In genomic region chr9:110319781-110320180, GRCh38 we compare ENCODE assay signal across 29 cellular contexts. TPM values are rescaled to one million over a fixed set of nuclear protein-coding genes. Genes with fewer than 3 reads are reported as not detected.
"Had no signal": no experiment of that assay in that cellular context is flagged by ENCODE, and none has a peak within 500 bp of the region (broad histone marks: within the 10 kb centered on the region; RNA-seq: fewer than 3 reads in every experiment).

No MANE protein-coding gene starts in this region.

- H3K4me1 Mint-ChIP-seq: activated CD4-positive, alpha-beta memory T cell treated with anti-CD3 and anti-CD28 coated beads, Interleukin-2, amount 10 ng/mL, durations not matched to agents 7 days and 5 days had no signal

- H3K9me3 ChIP-seq: ascending aorta, Peyer's patch, SJSA1, SK-N-SH had no signal

- H3K36me3 Mint-ChIP-seq: activated CD8-positive, alpha-beta memory T cell treated with anti-CD3 and anti-CD28 coated beads, Interleukin-2, amount 10 ng/mL, durations not matched to agents 7 days and 5 days; activated naive CD8-positive, alpha-beta T cell treated with anti-CD3 and anti-CD28 coated beads, Interleukin-2, amount 10 ng/mL, durations not matched to agents 7 days and 5 days; WTC11 had no signal

- H3K27ac ChIP-seq: ascending aorta, coronary artery, Peyer's patch, SJSA1 had no signal

- H3K9me3 Mint-ChIP-seq: activated CD4-positive, alpha-beta memory T cell treated with anti-CD3 and anti-CD28 coated beads, Interleukin-2, amount 10 ng/mL, durations not matched to agents 7 days and 5 days; activated naive CD8-positive, alpha-beta T cell treated with anti-CD3 and anti-CD28 coated beads, Interleukin-2, amount 10 ng/mL, durations not matched to agents 7 days and 5 days; T-helper 1 cell treated with Interleukin-12 subunit alpha and Interleukin-12 subunit beta and Interleukin-4 antibody, amounts not matched to agents 30 μg/mL and 1 μg/mL, for 36 hours; T-helper 2 cell treated with Interferon-gamma antibody and Interleukin-4, amounts not matched to agents 5 μg/mL and 100 μg/mL, for 36 hours; WTC11 had no signal

- H3K4me3 ChIP-seq: ascending aorta, coronary artery, Peyer's patch, SJSA1 had no signal

- H3K9ac ChIP-seq: SK-N-SH had no signal

- H3K36me3 ChIP-seq: ascending aorta, Peyer's patch, SJSA1 had no signal

- H3K27ac Mint-ChIP-seq: activated CD4-positive, alpha-beta memory T cell treated with anti-CD3 and anti-CD28 coated beads, Interleukin-2, amount 10 ng/mL, durations not matched to agents 7 days and 5 days; activated CD8-positive, alpha-beta memory T cell treated with anti-CD3 and anti-CD28 coated beads, Interleukin-2, amount 10 ng/mL, durations not matched to agents 7 days and 5 days; activated naive CD8-positive, alpha-beta T cell treated with anti-CD3 and anti-CD28 coated beads, Interleukin-2, amount 10 ng/mL, durations not matched to agents 7 days and 5 days; T-helper 1 cell treated with Interleukin-12 subunit alpha and Interleukin-12 subunit beta and Interleukin-4 antibody, amounts not matched to agents 30 μg/mL and 1 μg/mL, for 36 hours; T-helper 2 cell treated with Interferon-gamma antibody and Interleukin-4, amounts not matched to agents 5 μg/mL and 100 μg/mL, for 36 hours; WTC11 had no signal

- H3K4me3 Mint-ChIP-seq: activated CD4-positive, alpha-beta memory T cell treated with anti-CD3 and anti-CD28 coated beads, Interleukin-2, amount 10 ng/mL, durations not matched to agents 7 days and 5 days; activated CD8-positive, alpha-beta memory T cell treated with anti-CD3 and anti-CD28 coated beads, Interleukin-2, amount 10 ng/mL, durations not matched to agents 7 days and 5 days; activated naive CD8-positive, alpha-beta T cell treated with anti-CD3 and anti-CD28 coated beads, Interleukin-2, amount 10 ng/mL, durations not matched to agents 7 days and 5 days; T-helper 1 cell treated with Interleukin-12 subunit alpha and Interleukin-12 subunit beta and Interleukin-4 antibody, amounts not matched to agents 30 μg/mL and 1 μg/mL, for 36 hours; T-helper 2 cell treated with Interferon-gamma antibody and Interleukin-4, amounts not matched to agents 5 μg/mL and 100 μg/mL, for 36 hours; WTC11 had no signal

- H3K27me3 ChIP-seq: ascending aorta, Peyer's patch, SJSA1 had no signal

- H3K4me1 ChIP-seq: ascending aorta, Peyer's patch, SJSA1 had no signal

- H3K4me2 ChIP-seq: SK-N-SH had no signal

- ATAC-seq: activated CD8-positive, alpha-beta memory T cell treated with anti-CD3 and anti-CD28 coated beads, Interleukin-2, amount 10 ng/mL, durations not matched to agents 7 days and 5 days; PC-3; WTC11 had no signal

- DNase-seq: activated CD4-positive, alpha-beta memory T cell treated with anti-CD3 and anti-CD28 coated beads, Interleukin-2, amount 10 ng/mL, durations not matched to agents 7 days and 5 days; activated CD4-positive, alpha-beta T cell treated with anti-CD3 and anti-CD28 coated beads for 4 hours; activated CD8-positive, alpha-beta memory T cell treated with anti-CD3 and anti-CD28 coated beads for 24 hours; activated CD8-positive, alpha-beta memory T cell treated with anti-CD3 and anti-CD28 coated beads, Interleukin-2, amount 10 ng/mL, durations not matched to agents 7 days and 5 days; activated CD8-positive, alpha-beta memory T cell treated with anti-CD3 and anti-CD28 coated beads, Interleukin-2, amount 50 U/mL, for 48 hours; activated naive CD4-positive, alpha-beta T cell treated with anti-CD3 and anti-CD28 coated beads, Interleukin-2, amount 50 U/mL, for 16 hours; activated naive CD8-positive, alpha-beta T cell treated with anti-CD3 and anti-CD28 coated beads, Interleukin-2, amount 10 ng/mL, durations not matched to agents 7 days and 5 days; amygdala; NCI-H1092 treated with DMSO at 0.1 percent for 48 hours; NCI-H1417; NCI-H187 treated with DMSO at 0.1 percent for 48 hours; NCI-H2081; NCI-H345; NCI-H524 treated with DMSO at 0.1 percent for 48 hours; PC-3; Peyer's patch; RPMI8226; SHP77 treated with DMSO at 0.1 percent for 48 hours; SK-N-SH had no signal

RNA-seq across cellular contexts. Expression of gene TXNDC8, which starts 17.9 kb away (rescaled TPM):
- total RNA-seq: activated CD4-positive, alpha-beta memory T cell treated with anti-CD3 and anti-CD28 coated beads, Interleukin-2, amount 10 ng/mL, durations not matched to agents 7 days and 5 days; activated CD8-positive, alpha-beta memory T cell treated with anti-CD3 and anti-CD28 coated beads, Interleukin-2, amount 10 ng/mL, durations not matched to agents 7 days and 5 days; activated naive CD8-positive, alpha-beta T cell treated with anti-CD3 and anti-CD28 coated beads, Interleukin-2, amount 10 ng/mL, durations not matched to agents 7 days and 5 days; ascending aorta; cardiac septum; M059J; NCI-H460; PC-3; Peyer's patch; SJSA1; WTC11 had no signal
- polyA plus RNA-seq: adipose tissue, SK-N-SH had no signal
